22 cellular contexts compared by ENCODE assay signal in genomic region chr1:82875170-82875569, GRCh38.
DNase-seq lines count a peak whose midpoint lies in the region.
"Had no signal": no experiment of that assay in that cellular context is flagged by ENCODE, and none has a peak within 500 bp of the region (broad histone marks: within the 10 kb centered on the region; RNA-seq: fewer than 3 reads in every experiment).

No MANE protein-coding gene starts in this region.

- DNase-seq in NCI-H82 (lab: John Stamatoyannopoulos, UW) = peak; percentile 69
- DNase-seq in NCI-H82 treated with DMSO at 0.1 percent for 48 hours (lab: John Stamatoyannopoulos, UW; ENCODE audit: unreplicated experiment) = no peak
- DNase-seq: 8988T; ACHN; AML-193; BE2C; C1 segment of cervical spinal cord; Caco-2; Calu3; CD4-positive, alpha-beta memory T cell; CD4-positive, alpha-beta T cell; CD4-positive, CD25-positive, alpha-beta regulatory T cell; CD8-positive, alpha-beta memory T cell; CD8-positive, alpha-beta T cell; COR-L47; DMS 273 treated with DMSO at 0.1 percent for 48 hours; DMS153; DMS53; DMS79; DMS79 treated with DMSO at 0.1 percent for 48 hours; DND-41; EL had no signal
